16 cellular contexts compared by ENCODE assay signal in the genomic region with DNA sequence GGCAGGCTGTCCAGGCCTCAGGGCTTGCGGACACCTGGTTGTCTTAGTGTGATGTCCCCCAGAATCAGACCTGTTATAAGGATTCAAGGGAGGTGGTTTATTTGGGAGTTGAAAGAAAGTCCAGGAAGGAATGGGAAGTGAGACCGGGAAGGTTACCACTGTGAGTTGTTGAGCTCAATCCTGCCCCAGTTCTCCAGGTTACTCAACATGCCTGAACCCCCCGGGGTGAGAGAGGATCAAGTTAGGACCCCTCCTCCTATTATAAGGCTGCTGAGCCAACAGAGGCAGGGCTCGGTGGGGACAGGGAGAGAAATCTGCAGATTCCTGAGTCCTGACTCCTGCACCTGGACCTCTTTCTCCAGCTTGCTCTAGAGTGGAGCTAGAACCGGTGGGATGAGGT.
A peak's percentile ranks its signal among the peaks of the same experiment; 100 is the strongest.
DNase-seq lines count a peak whose midpoint lies in the region; ATAC-seq, FAIRE-seq and TF ChIP-seq lines count a peak whose summit lies in the region.
"Had no signal": no experiment of that assay in that cellular context is flagged by ENCODE, and none has a peak within 500 bp of the region (broad histone marks: within the 10 kb centered on the region; RNA-seq: fewer than 3 reads in every experiment).

No MANE protein-coding gene starts in this region.

- no peaks in the 10 kb centered on the region for H3K36me3 ChIP-seq in endodermal cell (ENCODE audit: control insufficient read depth, insufficient read depth, low read length)
- H3K36me3 ChIP-seq in neural progenitor cell, result no peaks in the 10 kb centered on the region
- no peaks in the 10 kb centered on the region for H3K36me3 ChIP-seq in pancreas
- no peaks in the 10 kb centered on the region for H3K36me3 ChIP-seq in Caco-2 (ENCODE audit: control insufficient read depth, insufficient read depth, low read length)
- H3K36me3 ChIP-seq in osteoblast (ENCODE audit: insufficient read depth, low read length), result no peaks in the 10 kb centered on the region
- H3K36me3 ChIP-seq: BE2C had no signal

- DNase-seq in H9 (peak; percentile 71), NCI-H2107 treated with DMSO at 0.1 percent for 48 hours (lab: John Stamatoyannopoulos, UW; ENCODE audit: unreplicated experiment) (peak; percentile 32), endodermal cell (peak; percentile 88), neural progenitor cell (ENCODE audit: low spot score) (peak; percentile 65), pancreas (no peak), Caco-2 (no peak), osteoblast (ENCODE audit: insufficient read length, low spot score, missing footprints) (no peak)
- DNase-seq: BE2C; CD8-positive, alpha-beta memory T cell; GOT3; IMR-90; KG1 had no signal

- no peak overlapping the region for H3K27ac ChIP-seq in H9 (ENCODE audit: insufficient read length, low read depth, low read length)
- no peak overlapping the region for H3K27ac ChIP-seq in endodermal cell (ENCODE audit: low read depth, low read length)
- no peak overlapping the region for H3K27ac ChIP-seq in neural progenitor cell
- H3K27ac ChIP-seq in pancreas, result no peak overlapping the region
- no peak overlapping the region for H3K27ac ChIP-seq in osteoblast (ENCODE audit: low read depth, low read length)
- H3K27ac ChIP-seq: A549, C4-2B had no signal

- POLR2A ChIA-PET in Caco-2 (lab: Charles Lee), result no interaction called here

- H3K27me3 ChIP-seq in H9 (ENCODE audit: insufficient read depth, low read length), result no peaks in the 10 kb centered on the region
- H3K27me3 ChIP-seq in endodermal cell (ENCODE audit: control insufficient read depth, insufficient read depth, low read length, poor library complexity, severe bottlenecking), result no peaks in the 10 kb centered on the region
- H3K27me3 ChIP-seq in neural progenitor cell, result no peaks in the 10 kb centered on the region
- H3K27me3 ChIP-seq in pancreas, result no peaks in the 10 kb centered on the region
- no peaks in the 10 kb centered on the region; the same call in none of the 2 replicates for H3K27me3 ChIP-seq in Caco-2 (replicated peaks; ENCODE audit: control insufficient read depth, insufficient read depth, low read length)
- H3K27me3 ChIP-seq in osteoblast (ENCODE audit: insufficient read depth, low read length), result peaks cover 8% of the 10 kb centered on the region
- H3K27me3 ChIP-seq: BE2C had no signal

- H3K9ac ChIP-seq in H9 (ENCODE audit: extremely low read depth, insufficient read length, low read length), result no peak overlapping the region
- no peak overlapping the region for H3K9ac ChIP-seq in endodermal cell (ENCODE audit: extremely low read depth, low read length, poor library complexity, severe bottlenecking)
- no peak overlapping the region for H3K9ac ChIP-seq in neural progenitor cell

- no peak overlapping the region for H2BK12ac ChIP-seq in H9 (ENCODE audit: insufficient read length, low read depth, low read length)

- H3T11ph ChIP-seq in H9 (ENCODE audit: low read length), result no peak overlapping the region

- H2AK5ac ChIP-seq in H9 (ENCODE audit: insufficient read length, low read length), result no peak overlapping the region

- H3F3A ChIP-seq in neural progenitor cell (ENCODE audit: low read depth), result peaks cover 18% of the 10 kb centered on the region

- H4K20me1 ChIP-seq in H9 (ENCODE audit: control insufficient read depth, insufficient read depth, insufficient read length) (no peaks in the 10 kb centered on the region), neural progenitor cell (ENCODE audit: low read depth) (no peaks in the 10 kb centered on the region), osteoblast (ENCODE audit: insufficient read depth, low read length) (no peaks in the 10 kb centered on the region)

- H3K27me3 Mint-ChIP-seq in H9 (ENCODE audit: low read depth) (peaks cover 68% of the 10 kb centered on the region), endodermal cell (ENCODE audit: insufficient read depth) (peaks cover 12% of the 10 kb centered on the region), neural progenitor cell (ENCODE audit: insufficient read depth, low read depth) (peaks cover 18% of the 10 kb centered on the region), Caco-2 (ENCODE audit: insufficient read depth, unreplicated experiment) (peaks cover 28% of the 10 kb centered on the region)

- TF ChIP-seq CTCF in H9 (conservative IDR thresholded peaks at IDR 0.05) (no peak), endodermal cell (conservative IDR thresholded peaks at IDR 0.05) (no peak), neural progenitor cell (IDR thresholded peaks at IDR 0.05) (no peak), pancreas (IDR thresholded peaks at IDR 0.05) (no peak), Caco-2 (IDR thresholded peaks at IDR 0.05; ENCODE audit: insufficient read depth in 1 of 2, low read depth in 1 of 2, low read length in 1 of 2, severe bottlenecking in 1 of 2, unreplicated experiment in 1 of 2) (no peak), osteoblast (IDR thresholded peaks at IDR 0.05; ENCODE audit: extremely low read depth, low read depth, low read length) (no peak)

- H3K4me3 ChIP-seq in endodermal cell (ENCODE audit: low read length), result no peak overlapping the region
- no peak overlapping the region for H3K4me3 ChIP-seq in neural progenitor cell
- H3K4me3 ChIP-seq in pancreas, result no peak overlapping the region
- H3K4me3 ChIP-seq in Caco-2 (ENCODE audit: low read depth, low read length), result no peak overlapping the region
- no peak overlapping the region for H3K4me3 ChIP-seq in osteoblast (ENCODE audit: insufficient read depth, low read length)
- H3K4me3 ChIP-seq: A549 had no signal

- intact Hi-C loops in pancreas (cut with DNase I) (no loop called here), Caco-2 (cut with micrococcal nuclease; ENCODE audit: unreplicated experiment) (no loop called here)

- H3K4me1 ChIP-seq in H9 (ENCODE audit: insufficient read depth, low read length) (no peaks in the 10 kb centered on the region), endodermal cell (ENCODE audit: control insufficient read depth, insufficient read depth, low read length) (peaks cover 3% of the 10 kb centered on the region), neural progenitor cell (peaks cover 35% of the 10 kb centered on the region), pancreas (no peaks in the 10 kb centered on the region), Caco-2 (no peaks in the 10 kb centered on the region), osteoblast (ENCODE audit: insufficient read depth, low read length) (no peaks in the 10 kb centered on the region)
- H3K4me1 ChIP-seq: A549 had no signal

- BruUV-seq in Caco-2 (replicated peaks; lab: Mats Ljungman, UMichigan), result no TSS peak

- no peaks in the 10 kb centered on the region for H3K79me1 ChIP-seq in H9 (ENCODE audit: insufficient read depth, low read depth, low read length, poor library complexity, severe bottlenecking)

- H2BK120ac ChIP-seq in H9 (ENCODE audit: low read depth, low read length, poor library complexity, severe bottlenecking), result no peak overlapping the region

- H3K4me3 Mint-ChIP-seq in H9, result peak overlapping the region in 1 of 2 experiments; percentile 30; a peak in 2 of 5 replicates
- H3K4me3 Mint-ChIP-seq in endodermal cell, result no peak overlapping the region
- no peak overlapping the region for H3K4me3 Mint-ChIP-seq in neural progenitor cell
- no peak overlapping the region for H3K4me3 Mint-ChIP-seq in Caco-2 (ENCODE audit: unreplicated experiment)
- H3K4me3 Mint-ChIP-seq: CD8-positive, alpha-beta memory T cell had no signal

- H3K18ac ChIP-seq in H9 (ENCODE audit: insufficient read length, low read depth, low read length), result no peak overlapping the region

- no peak overlapping the region for H4K5ac ChIP-seq in H9 (ENCODE audit: insufficient read length, low read depth, low read length)

- no peak overlapping the region for H3K14ac ChIP-seq in H9 (ENCODE audit: insufficient read depth, low read length)

- H3K4me1 Mint-ChIP-seq in H9, result peaks cover 31 to 65% of the 10 kb centered on the region in 2 experiments
- H3K4me1 Mint-ChIP-seq in endodermal cell, result peaks cover 15% of the 10 kb centered on the region
- H3K4me1 Mint-ChIP-seq in neural progenitor cell, result peaks cover 15% of the 10 kb centered on the region
- H3K4me1 Mint-ChIP-seq in Caco-2 (ENCODE audit: low read depth, unreplicated experiment), result no peaks in the 10 kb centered on the region
- H3K4me1 Mint-ChIP-seq: CD8-positive, alpha-beta memory T cell had no signal

- no peak overlapping the region for H3K56ac ChIP-seq in H9 (ENCODE audit: insufficient read length, low read depth, low read length)

- no peak overlapping the region for H2BK20ac ChIP-seq in H9 (ENCODE audit: low read depth, low read length, poor library complexity, severe bottlenecking)

- no peak overlapping the region for H2AFZ ChIP-seq in H9 (ENCODE audit: low read length)
- H2AFZ ChIP-seq in neural progenitor cell (replicated peaks), result no peak overlapping the region
- H2AFZ ChIP-seq in osteoblast (ENCODE audit: low read length), result no peak overlapping the region

- no peak overlapping the region for H4K91ac ChIP-seq in H9 (ENCODE audit: insufficient read length, low read depth, low read length)

- no peak overlapping the region for H4K8ac ChIP-seq in H9 (replicated peaks; ENCODE audit: insufficient read length, low read depth, low read length)

- H3K27ac Mint-ChIP-seq in H9 (peak overlapping the region in 1 of 3 experiments; percentile 5; a peak in 1 of 7 replicates), endodermal cell (no peak overlapping the region), neural progenitor cell (peak overlapping the region; percentile 35), Caco-2 (ENCODE audit: unreplicated experiment) (no peak overlapping the region)
- H3K27ac Mint-ChIP-seq: CD8-positive, alpha-beta memory T cell had no signal

- no peaks in the 10 kb centered on the region for H3K79me2 ChIP-seq in H9 (ENCODE audit: insufficient read depth, low read length)
- H3K79me2 ChIP-seq in neural progenitor cell (ENCODE audit: low read depth), result no peaks in the 10 kb centered on the region
- H3K79me2 ChIP-seq in osteoblast (ENCODE audit: insufficient read depth, low read length), result no peaks in the 10 kb centered on the region

- H3K23me2 ChIP-seq in H9 (ENCODE audit: insufficient read length, low read depth, low read length, poor library complexity, severe bottlenecking), result no peaks in the 10 kb centered on the region

- no peaks in the 10 kb centered on the region for H3K9me3 ChIP-seq in H9 (ENCODE audit: control insufficient read depth, low read depth, low read length)
- H3K9me3 ChIP-seq in endodermal cell (ENCODE audit: control insufficient read depth, low read length), result no peaks in the 10 kb centered on the region
- H3K9me3 ChIP-seq in neural progenitor cell (ENCODE audit: low read depth), result no peaks in the 10 kb centered on the region
- H3K9me3 ChIP-seq in pancreas, result no peaks in the 10 kb centered on the region
- no peaks in the 10 kb centered on the region for H3K9me3 ChIP-seq in Caco-2
- no peaks in the 10 kb centered on the region for H3K9me3 ChIP-seq in osteoblast (ENCODE audit: low read depth, low read length)
- H3K9me3 ChIP-seq: A549, BE2C had no signal

- no CpG with 5 or more reads among the region's 5 CpGs for WGBS in H9 (ENCODE audit: extremely low coverage, insufficient read length, low lambda C conversion rate)
- WGBS in endodermal cell (ENCODE audit: insufficient coverage in 1 of 2, insufficient read length in 1 of 2), 2 experiments, result 56 to 79% methylated on average over 2 to 5 of the region's 5 CpGs
- 40 to 57% methylated on average over 5 of the region's 5 CpGs for WGBS in pancreas, 2 donors

- FAIRE-seq in pancreas (lab: Jason Lieb, UNC), result no peak
- FAIRE-seq: A549, GM18507 had no signal

- H3K4me2 ChIP-seq in H9 (ENCODE audit: insufficient read depth, insufficient read length, low read length) (no peak overlapping the region), neural progenitor cell (peak overlapping the region; percentile 51), osteoblast (ENCODE audit: insufficient read depth, low read length) (no peak overlapping the region)
- H3K4me2 ChIP-seq: A549 had no signal

- H3K36me3 Mint-ChIP-seq in H9 (ENCODE audit: insufficient read depth in 1 of 3, low read depth in 3 of 3), result no peaks in the 10 kb centered on the region
- no peaks in the 10 kb centered on the region for H3K36me3 Mint-ChIP-seq in endodermal cell (ENCODE audit: low read depth)
- H3K36me3 Mint-ChIP-seq in neural progenitor cell, result no peaks in the 10 kb centered on the region
- no peaks in the 10 kb centered on the region for H3K36me3 Mint-ChIP-seq in Caco-2 (ENCODE audit: insufficient read depth, unreplicated experiment)
- H3K36me3 Mint-ChIP-seq: CD8-positive, alpha-beta memory T cell had no signal

- H2BK15ac ChIP-seq in H9 (ENCODE audit: low read depth, low read length), result no peak overlapping the region

- no peak overlapping the region for H2BK5ac ChIP-seq in H9 (ENCODE audit: insufficient read length, low read length)

- ATAC-seq in pancreas, result no peak
- ATAC-seq: HCT116 had no signal

- CTCF ChIA-PET in Caco-2 (lab: Charles Lee), result no interaction called here

- no peak overlapping the region for H3K4ac ChIP-seq in H9 (ENCODE audit: low read depth, low read length)

- no peak overlapping the region for H3K23ac ChIP-seq in H9 (ENCODE audit: insufficient read length, low read depth, low read length)

- H3K9me3 Mint-ChIP-seq in H9, result no peaks in the 10 kb centered on the region
- no peaks in the 10 kb centered on the region for H3K9me3 Mint-ChIP-seq in endodermal cell
- no peaks in the 10 kb centered on the region for H3K9me3 Mint-ChIP-seq in neural progenitor cell
- no peaks in the 10 kb centered on the region for H3K9me3 Mint-ChIP-seq in Caco-2 (ENCODE audit: unreplicated experiment)
- H3K9me3 Mint-ChIP-seq: CD8-positive, alpha-beta memory T cell had no signal

Comparison
In these comparisons a context has a peak if more than half of its experiments do, and no peak if none do; other contexts are left out.
1. DNase-seq: peak in H9 (single experiment), NCI-H2107 treated with DMSO at 0.1 percent for 48 hours (single experiment), endodermal cell (single experiment) and neural progenitor cell (single experiment); none in pancreas (0 of 6), Caco-2 (0 of 2) and osteoblast (single experiment).